Comparison of ENCODE assay signal across 11 cellular contexts in the genomic region with DNA sequence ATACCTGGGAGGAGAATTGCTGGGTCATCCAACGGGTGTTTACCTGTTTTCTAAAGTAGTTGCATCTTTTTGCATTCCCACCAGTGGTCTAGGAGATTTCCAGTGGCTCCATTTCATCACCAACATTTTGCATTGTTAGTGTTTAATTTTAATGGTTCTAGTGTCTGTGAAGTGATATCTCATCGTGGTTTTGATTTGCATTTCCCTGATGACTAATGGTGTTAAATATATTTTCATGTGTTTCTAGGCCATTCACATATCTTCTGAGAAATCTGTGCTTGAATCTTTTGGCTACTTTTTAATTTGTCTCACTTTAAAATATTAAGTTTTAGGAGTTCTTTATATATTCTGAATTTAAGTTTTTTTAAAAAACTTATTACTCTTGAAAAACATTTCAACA.
"Had no signal": no experiment of that assay in that cellular context is flagged by ENCODE, and none has a peak within 500 bp of the region (broad histone marks: within the 10 kb centered on the region; RNA-seq: fewer than 3 reads in every experiment).

No MANE protein-coding gene starts in this region.

- H3K4me3 ChIP-seq: GM23338, K562 had no signal

- ATAC-seq: GM23338, HCT116, K562 had no signal

- H3K27ac ChIP-seq: HL-60 had no signal

- H2AFZ ChIP-seq: GM23338 had no signal

- DNase-seq: H9, HFFc6, IMR-90, KG1 had no signal

- H3K4me2 ChIP-seq: GM23338 had no signal

- FAIRE-seq: H1, H54, HTR-8/SVneo, K562 had no signal
